In genomic region chr14:75442642-75443041, GRCh38 we compare ENCODE assay signal across 18 cellular contexts. TPM values are rescaled to one million over a fixed set of nuclear protein-coding genes. Genes with fewer than 3 reads are reported as not detected.
DNase-seq lines count a peak whose midpoint lies in the region; ATAC-seq, FAIRE-seq and TF ChIP-seq lines count a peak whose summit lies in the region.
"Had no signal": no experiment of that assay in that cellular context is flagged by ENCODE, and none has a peak within 500 bp of the region (broad histone marks: within the 10 kb centered on the region; RNA-seq: fewer than 3 reads in every experiment).

No MANE protein-coding gene starts in this region.

- H3K79me2 ChIP-seq in OCI-LY1 (ENCODE audit: insufficient read depth, low read length) (peaks cover 24% of the 10 kb centered on the region), osteoblast (ENCODE audit: insufficient read depth, low read length) (peaks cover 42% of the 10 kb centered on the region), SK-N-SH (ENCODE audit: insufficient read depth) (peaks cover 3% of the 10 kb centered on the region; the same call in 1 of the 2 replicates)

- TF ChIP-seq POLR2A in A549 (IDR thresholded peaks at IDR 0.05; ENCODE audit: low read length), result no peak

- no peaks in the 10 kb centered on the region for H3K9me2 ChIP-seq in OCI-LY1 (ENCODE audit: low read depth, low read length)
- no peaks in the 10 kb centered on the region for H3K9me2 ChIP-seq in SK-N-SH

- no peak overlapping the region for H3K9ac ChIP-seq in OCI-LY1 (ENCODE audit: low read length)
- H3K9ac ChIP-seq in SK-N-SH, result no peak overlapping the region
- H3K9ac ChIP-seq: neural progenitor cell had no signal

- H3K4me2 ChIP-seq in A549 (no peak overlapping the region), OCI-LY1 (ENCODE audit: low read length) (peak overlapping the region; percentile 75; the same call in 1 of the 2 replicates), osteoblast (ENCODE audit: insufficient read depth, low read length) (peak overlapping the region; percentile 65), SK-N-SH (no peak overlapping the region)
- H3K4me2 ChIP-seq: neural progenitor cell had no signal

- peaks cover 18% of the 10 kb centered on the region; the same call in 2 of the 3 replicates for H3K4me1 ChIP-seq in A549
- H3K4me1 ChIP-seq in OCI-LY1 (ENCODE audit: insufficient read depth, low read length, severe bottlenecking), result peaks cover 89% of the 10 kb centered on the region
- peaks cover 4% of the 10 kb centered on the region in 2 donors for H3K4me1 ChIP-seq in esophagus (ENCODE audit: control insufficient read depth in 2 of 2, insufficient read depth in 2 of 2, low read length in 1 of 2)
- peaks cover 31% of the 10 kb centered on the region for H3K4me1 ChIP-seq in osteoblast (ENCODE audit: insufficient read depth, low read length)
- H3K4me1 ChIP-seq in SK-N-SH (ENCODE audit: control insufficient read depth in 1 of 2, insufficient read depth in 2 of 2, low read depth in 1 of 2, low read length in 1 of 2), result peaks cover 0 to 13% of the 10 kb centered on the region in 2 experiments; a peak in 1 of 4 replicates
- H3K4me1 ChIP-seq: foreskin keratinocyte had no signal

- H3F3A ChIP-seq in OCI-LY1 (ENCODE audit: insufficient read depth, low read length) (no peaks in the 10 kb centered on the region), SK-N-SH (replicated peaks; ENCODE audit: insufficient read depth) (no peaks in the 10 kb centered on the region)

- no peaks in the 10 kb centered on the region for H4K20me1 ChIP-seq in OCI-LY1 (ENCODE audit: insufficient read depth, low read length)
- peaks cover 8% of the 10 kb centered on the region for H4K20me1 ChIP-seq in osteoblast (ENCODE audit: insufficient read depth, low read length)
- peaks cover 69% of the 10 kb centered on the region for H4K20me1 ChIP-seq in SK-N-SH (ENCODE audit: insufficient read depth)

- DNase-seq in A549 (ENCODE audit: low read depth in 1 of 2, low spot score in 1 of 2), result no peak
- no peak for DNase-seq in osteoblast (ENCODE audit: insufficient read length, low spot score, missing footprints)
- no peak for DNase-seq in SK-N-SH
- DNase-seq: activated CD4-positive, alpha-beta T cell treated with anti-CD3 and anti-CD28 coated beads for 36 hours; caudate nucleus; DND-41; foreskin keratinocyte; NCI-H526; stimulated activated naive CD8-positive, alpha-beta T cell treated with anti-CD3 and anti-CD28 coated beads, Interleukin-15, Interleukin-2, amounts not matched to agents 100 U/mL and 50 U/mL, for 24 hours had no signal

- TF ChIP-seq CTCF in A549 (IDR thresholded peaks at IDR 0.05) (no peak), OCI-LY1 (IDR thresholded peaks at IDR 0.05; ENCODE audit: low read length) (no peak), osteoblast (IDR thresholded peaks at IDR 0.05; ENCODE audit: extremely low read depth, low read depth, low read length) (no peak), SK-N-SH (IDR thresholded peaks at IDR 0.05) (no peak)

- POLR2A ChIA-PET in A549 (lab: Yijun Ruan, JAX) (interaction anchor here (1.3 kb wide), 1 partner anchor 118 kb away, joined by 4 read pairs; no protein-coding TSS in a partner anchor), SK-N-SH (lab: Yijun Ruan, JAX) (no interaction called here)

- no peaks in the 10 kb centered on the region for H3K9me3 ChIP-seq in A549
- H3K9me3 ChIP-seq in OCI-LY1 (ENCODE audit: low read length), result no peaks in the 10 kb centered on the region
- H3K9me3 ChIP-seq in esophagus (ENCODE audit: control insufficient read depth in 2 of 2, insufficient read depth in 1 of 2, low read depth in 1 of 2, low read length in 1 of 2), result peaks cover 0 to 2% of the 10 kb centered on the region in 2 donors
- no peaks in the 10 kb centered on the region for H3K9me3 ChIP-seq in osteoblast (ENCODE audit: low read depth, low read length)
- no peaks in the 10 kb centered on the region for H3K9me3 ChIP-seq in SK-N-SH

- H3K27ac ChIP-seq in A549, result peak overlapping the region in 1 of 2 experiments; percentile 60; a peak in 4 of 6 replicates
- H3K27ac ChIP-seq in OCI-LY1 (ENCODE audit: low read depth, low read length, poor library complexity, severe bottlenecking), result peak overlapping the region; percentile 94
- peak overlapping the region; percentile 18 to 58 for H3K27ac ChIP-seq in esophagus (ENCODE audit: low read depth in 2 of 2, low read length in 1 of 2)
- H3K27ac ChIP-seq in osteoblast (ENCODE audit: low read depth, low read length), result peak overlapping the region; percentile 62
- H3K27ac ChIP-seq in SK-N-SH (ENCODE audit: low read depth in 2 of 2, low read length in 1 of 2), result no peak overlapping the region; a peak in 1 of 4 replicates
- H3K27ac ChIP-seq: foreskin keratinocyte, neural progenitor cell had no signal

- no peak for TF ChIP-seq EP300 in A549 (IDR thresholded peaks at IDR 0.05)
- TF ChIP-seq EP300 in SK-N-SH (IDR thresholded peaks at IDR 0.05; ENCODE audit: borderline replicate concordance in 1 of 2, low read depth in 1 of 2, low read length in 1 of 2), result no peak

- H2AFZ ChIP-seq in OCI-LY1 (ENCODE audit: low read length) (no peak overlapping the region), osteoblast (ENCODE audit: low read length) (no peak overlapping the region), SK-N-SH (ENCODE audit: low read depth) (no peak overlapping the region)
- H2AFZ ChIP-seq: neural progenitor cell had no signal

- H3K27me3 ChIP-seq in OCI-LY1 (ENCODE audit: insufficient read depth, low read length) (no peaks in the 10 kb centered on the region), esophagus (ENCODE audit: control insufficient read depth in 1 of 2, insufficient read depth in 2 of 2, low read length in 2 of 2) (no peaks in the 10 kb centered on the region), osteoblast (ENCODE audit: insufficient read depth, low read length) (no peaks in the 10 kb centered on the region), SK-N-SH (ENCODE audit: insufficient read depth) (no peaks in the 10 kb centered on the region)
- H3K27me3 ChIP-seq: foreskin keratinocyte, neural progenitor cell had no signal

- FAIRE-seq in A549 (lab: Jason Lieb, UNC), result no peak
- FAIRE-seq: GM18507 had no signal

- no peak for ATAC-seq in A549
- ATAC-seq in HG02885 (IDR thresholded peaks at IDR 0.05; ENCODE audit: poor library complexity, unreplicated experiment), result no peak
- ATAC-seq in HG02870 (IDR thresholded peaks at IDR 0.05; ENCODE audit: unreplicated experiment), result no peak
- ATAC-seq in HG03571 (IDR thresholded peaks at IDR 0.05; ENCODE audit: unreplicated experiment), result no peak
- ATAC-seq: activated CD4-positive, alpha-beta T cell treated with anti-CD3 and anti-CD28 coated beads for 36 hours; activated T-helper 17 cell treated with anti-CD3 and anti-CD28 coated beads, Interleukin-2, amount 50 U/mL, for 72 hours; foreskin keratinocyte; SK-N-SH treated with all-trans-retinoic acid at 6 μM for 48 hours; stimulated activated naive CD8-positive, alpha-beta T cell treated with anti-CD3 and anti-CD28 coated beads, Interleukin-15, Interleukin-2, amounts not matched to agents 100 U/mL and 50 U/mL, for 24 hours had no signal

- TF ChIP-seq RAD21 in A549 (conservative IDR thresholded peaks at IDR 0.05 in 1 of 2, IDR thresholded peaks at IDR 0.05 in 1 of 2) (no peak), SK-N-SH (IDR thresholded peaks at IDR 0.05; ENCODE audit: low read length) (no peak)

- H3K4me3 ChIP-seq in A549 (no peak overlapping the region), OCI-LY1 (ENCODE audit: low read depth, low read length, poor library complexity, severe bottlenecking) (no peak overlapping the region), esophagus (ENCODE audit: low read depth in 1 of 2, low read length in 2 of 2) (no peak overlapping the region), osteoblast (ENCODE audit: insufficient read depth, low read length) (no peak overlapping the region), SK-N-SH (ENCODE audit: low read depth in 2 of 2, low read length in 1 of 2) (no peak overlapping the region)
- H3K4me3 ChIP-seq: neural progenitor cell had no signal

- H3K36me3 ChIP-seq in OCI-LY1 (ENCODE audit: insufficient read depth, low read length), result peaks cover 91% of the 10 kb centered on the region
- peaks cover 6 to 19% of the 10 kb centered on the region in 2 donors for H3K36me3 ChIP-seq in esophagus (ENCODE audit: control insufficient read depth in 2 of 2, insufficient read depth in 2 of 2, low read length in 1 of 2)
- peaks cover 9% of the 10 kb centered on the region for H3K36me3 ChIP-seq in osteoblast (ENCODE audit: insufficient read depth, low read length)
- H3K36me3 ChIP-seq in SK-N-SH (replicated peaks in 1 of 2; ENCODE audit: control insufficient read depth in 1 of 2, insufficient read depth in 2 of 2, low read length in 1 of 2), result peaks cover 17 to 59% of the 10 kb centered on the region in 2 experiments
- H3K36me3 ChIP-seq: neural progenitor cell had no signal

- 83% methylated on average over 8 of the region's 8 CpGs for WGBS in A549 (ENCODE audit: missing lambda C conversion rate)
- WGBS in esophagus, 2 donors, result 62 to 74% methylated on average over 8 of the region's 8 CpGs
- 84% methylated on average over 7 of the region's 8 CpGs for WGBS in SK-N-SH (ENCODE audit: low lambda C conversion rate)

- CTCF ChIA-PET in A549 (lab: Yijun Ruan, JAX) (interaction anchor here (1.3 to 2.0 kb wide), 5 partner anchors 10 to 135 kb away, joined by 3 to 8 read pairs (median 5); no protein-coding TSS in a partner anchor), SK-N-SH (lab: Yijun Ruan, JAX) (interaction anchor here (0.8 to 3.1 kb wide), 3 partner anchors 46 to 135 kb away, joined by 3 to 10 read pairs (median 6); no protein-coding TSS in a partner anchor)

RNA-seq across cellular contexts. Expression of gene JDP2, which starts 14.8 kb away (rescaled TPM):
- polyA plus RNA-seq in A549 (2011; rRNA removed) (17.2 and 31.2 TPM in 2 replicates), A549 (2017; fragmentation: RNase III; extraction: RNeasy Plus Mini Kit Qiagen cat#74134 plus additional on column Dnase treatment) (22.4 to 25.4 TPM (median 23.2 TPM) in 3 replicates), esophagus (10 to 100 TPM; 13.4 to 18.4 TPM), SK-N-SH (2012; rRNA removed) (21.1 and 22.3 TPM in 2 replicates)
- 36.1 and 38.3 TPM in 2 replicates for polyA plus RNA-seq in A549 (2012; cell fraction: cytosol; rRNA removed)
- 25.5 and 27.7 TPM in 2 replicates for polyA plus RNA-seq in A549 (2012; cell fraction: nucleus; rRNA removed)
- 15.0 and 24.1 TPM in 2 replicates for polyA minus RNA-seq in A549 (2011; rRNA and poly(A)+ RNA removed)
- total RNA-seq in osteoblast, result 70.7 and 77.1 TPM in 2 replicates
- 21.9 and 22.5 TPM in 2 replicates for polyA plus RNA-seq in SK-N-SH (2012; cell fraction: cytosol; rRNA removed)
- 12.9 and 14.8 TPM in 2 replicates for polyA plus RNA-seq in SK-N-SH (2012; cell fraction: nucleus; rRNA removed)

Comparison
In these comparisons a context has a peak if more than half of its experiments do, and no peak if none do; other contexts are left out.
1. H3K27ac ChIP-seq: peak in OCI-LY1 (single experiment), esophagus (2 of 2) and osteoblast (single experiment); none in SK-N-SH (0 of 2).
2. H3K4me2 ChIP-seq: peak in OCI-LY1 (single experiment) and osteoblast (single experiment); none in A549 (single experiment) and SK-N-SH (single experiment).